Comparison of ENCODE assay signal across 21 cellular contexts in the genomic region with DNA sequence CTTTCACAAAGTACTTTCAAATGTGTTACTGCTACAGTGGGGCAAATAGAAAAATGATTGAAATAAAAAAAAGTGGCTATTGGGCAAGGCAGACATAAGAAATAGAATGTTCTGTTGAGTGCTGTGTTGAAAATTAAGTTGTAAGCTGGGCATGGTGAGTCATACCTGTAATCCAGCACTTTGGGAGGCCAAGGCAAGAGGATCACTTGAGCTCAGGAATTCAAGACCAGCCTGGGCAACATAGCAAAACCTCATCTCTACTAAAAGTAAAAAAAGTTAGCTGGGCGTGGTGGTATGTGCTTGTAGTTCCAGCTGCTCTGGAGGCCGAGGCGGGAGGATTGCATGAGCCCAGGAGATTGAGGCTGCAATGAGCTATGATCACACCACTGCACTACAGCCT. TPM values are rescaled to one million over a fixed set of nuclear protein-coding genes. Genes with fewer than 3 reads are reported as not detected.
DNase-seq lines count a peak whose midpoint lies in the region; ATAC-seq and TF ChIP-seq lines count a peak whose summit lies in the region.
"Had no signal": no experiment of that assay in that cellular context is flagged by ENCODE, and none has a peak within 500 bp of the region (broad histone marks: within the 10 kb centered on the region; RNA-seq: fewer than 3 reads in every experiment).

No MANE protein-coding gene starts in this region.

- H3F3A ChIP-seq in PC-9 (ENCODE audit: insufficient read depth, low read depth): peaks cover 23% of the 10 kb centered on the region
- H3F3A ChIP-seq in smooth muscle cell (ENCODE audit: low read depth): peaks cover 7% of the 10 kb centered on the region

- H3K4me1 ChIP-seq in PC-9 (replicated peaks; ENCODE audit: insufficient read depth) (no peaks in the 10 kb centered on the region), smooth muscle cell (ENCODE audit: low read depth) (no peaks in the 10 kb centered on the region), sigmoid colon (no peaks in the 10 kb centered on the region)
- H3K4me1 ChIP-seq: neural progenitor cell had no signal

- ATAC-seq in activated naive CD4-positive, alpha-beta T cell treated with anti-CD3 and anti-CD28 coated beads, Interleukin-2, amount 50 U/mL, for 72 hours: no peak
- ATAC-seq: CD8-positive, alpha-beta T cell had no signal

- WGBS in smooth muscle cell (ENCODE audit: low lambda C conversion rate): 96% methylated on average over 3 of the region's 3 CpGs
- WGBS in sigmoid colon, 2 donors: 97% methylated on average over 3 of the region's 3 CpGs

- no peaks in the 10 kb centered on the region for H3K9me2 ChIP-seq in PC-9 (ENCODE audit: insufficient read depth)

- H3K27ac Mint-ChIP-seq in activated naive CD4-positive, alpha-beta T cell treated with anti-CD3 and anti-CD28 coated beads, Interleukin-2, amount 50 U/mL, for 72 hours: peak overlapping the region; percentile 3 to 48
- H3K27ac Mint-ChIP-seq in activated T-cell treated with anti-CD3 and anti-CD28 coated beads, Interleukin-2, amount 50 U/mL, for 24 hours: no peak overlapping the region
- H3K27ac Mint-ChIP-seq: neural progenitor cell had no signal

- no peak overlapping the region for H3K9ac ChIP-seq in smooth muscle cell (ENCODE audit: low read depth)
- H3K9ac ChIP-seq: neural progenitor cell had no signal

- peaks cover 3% of the 10 kb centered on the region for H3K4me1 Mint-ChIP-seq in activated T-cell treated with anti-CD3 and anti-CD28 coated beads, Interleukin-2, amount 50 U/mL, for 24 hours (ENCODE audit: low read depth)
- H3K4me1 Mint-ChIP-seq: neural progenitor cell had no signal

- H2AFZ ChIP-seq in PC-9 (no peak overlapping the region), smooth muscle cell (ENCODE audit: low read depth) (no peak overlapping the region)
- H2AFZ ChIP-seq: neural progenitor cell had no signal

- no peaks in the 10 kb centered on the region for H3K27me3 ChIP-seq in PC-9 (ENCODE audit: insufficient read depth, low read depth)
- no peaks in the 10 kb centered on the region for H3K27me3 ChIP-seq in smooth muscle cell (ENCODE audit: low read depth)
- H3K27me3 ChIP-seq in sigmoid colon: no peaks in the 10 kb centered on the region
- H3K27me3 ChIP-seq: neural progenitor cell had no signal

- H3K36me3 ChIP-seq in PC-9 (ENCODE audit: low read depth) (peaks cover 32% of the 10 kb centered on the region), smooth muscle cell (ENCODE audit: low read depth) (peaks cover 14% of the 10 kb centered on the region), sigmoid colon (peaks cover 0 to 48% (median 22%) of the 10 kb centered on the region in 4 donors)
- H3K36me3 ChIP-seq: neural progenitor cell had no signal

- H3K4me3 ChIP-seq in PC-9 (no peak overlapping the region), smooth muscle cell (no peak overlapping the region), sigmoid colon (no peak overlapping the region)
- H3K4me3 ChIP-seq: neural progenitor cell had no signal

- H3K27ac ChIP-seq in PC-9 (0 out of 2 replicates have a peak overlapping the region, but pooled peaks have one; percentile 13), smooth muscle cell (ENCODE audit: low read depth) (peak overlapping the region; percentile 83), sigmoid colon (no peak overlapping the region)
- H3K27ac ChIP-seq: neural progenitor cell, RWPE1 had no signal

- POLR2A ChIA-PET in PC-9 (lab: Charles Lee; ENCODE audit: unreplicated experiment): no interaction called here

- no peaks in the 10 kb centered on the region for H3K27me3 Mint-ChIP-seq in activated T-cell treated with anti-CD3 and anti-CD28 coated beads, Interleukin-2, amount 50 U/mL, for 24 hours

- H3K4me2 ChIP-seq in PC-9: no peak overlapping the region
- H3K4me2 ChIP-seq in smooth muscle cell: no peak overlapping the region
- H3K4me2 ChIP-seq: neural progenitor cell had no signal

- no peak for DNase-seq in activated naive CD4-positive, alpha-beta T cell treated with anti-CD3 and anti-CD28 coated beads, Interleukin-2, amount 50 U/mL, for 72 hours (ENCODE audit: low spot score in 2 of 2)
- no peak for DNase-seq in activated naive CD4-positive, alpha-beta T cell treated with Interleukin-2 at 50 U/mL for 16 hours
- DNase-seq in PC-9 (no peak), fibroblast of gingiva (ENCODE audit: low read depth) (peak; percentile 35), smooth muscle cell (lab: John Stamatoyannopoulos, UW; ENCODE audit: unreplicated experiment) (no peak), OCI-M1 (lab: John Stamatoyannopoulos, UW) (no peak), sigmoid colon (no peak)
- no peak for DNase-seq in activated T-cell treated with anti-CD3 and anti-CD28 coated beads, Interleukin-2, amount 50 U/mL, for 24 hours
- DNase-seq: ACHN; activated CD4-positive, alpha-beta T cell treated with anti-CD3 and anti-CD28 coated beads for 4 hours; aorta; CD8-positive, alpha-beta T cell; cerebellar nuclear complex; effector memory CD4-positive, alpha-beta T cell; hypothalamus; midbrain; NCI-H1930 had no signal

- BruUV-seq in PC-9 (replicated peaks; lab: Mats Ljungman, UMichigan): no TSS peak

- H3K9me3 Mint-ChIP-seq in activated naive CD4-positive, alpha-beta T cell treated with anti-CD3 and anti-CD28 coated beads, Interleukin-2, amount 50 U/mL, for 72 hours: no peaks in the 10 kb centered on the region
- H3K9me3 Mint-ChIP-seq in activated T-cell treated with anti-CD3 and anti-CD28 coated beads, Interleukin-2, amount 50 U/mL, for 24 hours: no peaks in the 10 kb centered on the region
- H3K9me3 Mint-ChIP-seq: CD8-positive, alpha-beta T cell; neural progenitor cell had no signal

- H3K79me2 ChIP-seq in PC-9 (ENCODE audit: low read depth): no peaks in the 10 kb centered on the region
- H3K79me2 ChIP-seq in smooth muscle cell (ENCODE audit: low read depth): no peaks in the 10 kb centered on the region

- TF ChIP-seq POLR2A in sigmoid colon (IDR thresholded peaks at IDR 0.05): no peak

- CTCF ChIA-PET in PC-9 (lab: Charles Lee): no interaction called here

- TF ChIP-seq EP300 in sigmoid colon (IDR thresholded peaks at IDR 0.05): no peak

- intact Hi-C loops in PC-9 (cut with micrococcal nuclease; ENCODE audit: unreplicated experiment): no loop called here
- intact Hi-C loops in sigmoid colon (cut with DNase I): no loop called here

- H3K9me3 ChIP-seq in PC-9 (ENCODE audit: insufficient read depth, low read depth) (no peaks in the 10 kb centered on the region), smooth muscle cell (replicated peaks; ENCODE audit: low read depth) (no peaks in the 10 kb centered on the region), sigmoid colon (no peaks in the 10 kb centered on the region)

- peaks cover 0 to 10% of the 10 kb centered on the region in 2 donors for H3K36me3 Mint-ChIP-seq in activated naive CD4-positive, alpha-beta T cell treated with anti-CD3 and anti-CD28 coated beads, Interleukin-2, amount 50 U/mL, for 72 hours
- H3K36me3 Mint-ChIP-seq in activated T-cell treated with anti-CD3 and anti-CD28 coated beads, Interleukin-2, amount 50 U/mL, for 24 hours (ENCODE audit: low read depth): peaks cover 57% of the 10 kb centered on the region

- H3K4me3 Mint-ChIP-seq in activated T-cell treated with anti-CD3 and anti-CD28 coated beads, Interleukin-2, amount 50 U/mL, for 24 hours: no peak overlapping the region
- H3K4me3 Mint-ChIP-seq: CD8-positive, alpha-beta T cell; neural progenitor cell had no signal

- TF ChIP-seq CTCF in PC-9 (conservative IDR thresholded peaks at IDR 0.05) (no peak), smooth muscle cell (IDR thresholded peaks at IDR 0.05; ENCODE audit: borderline replicate concordance, insufficient read depth, poor library complexity, severe bottlenecking) (no peak), sigmoid colon (IDR thresholded peaks at IDR 0.05) (no peak)

- no peaks in the 10 kb centered on the region; the same call in 1 of the 2 replicates for H4K20me1 ChIP-seq in PC-9 (ENCODE audit: insufficient read depth)
- no peaks in the 10 kb centered on the region for H4K20me1 ChIP-seq in smooth muscle cell (ENCODE audit: low read depth)

RNA-seq across cellular contexts. Expression of a gene that starts 26.9 kb away (rescaled TPM):
- total RNA-seq in activated naive CD4-positive, alpha-beta T cell treated with anti-CD3 and anti-CD28 coated beads, Interleukin-2, amount 50 U/mL, for 72 hours: 1,000 to 10,000 TPM in 1 of 2 donors, 100 to 1,000 TPM in 1; 979 to 2,196 TPM
- total RNA-seq in PC-9 (2021) (716 and 962 TPM in 2 replicates), smooth muscle cell (1,106 and 1,201 TPM in 2 replicates), sigmoid colon (100 to 1,000 TPM; 326 to 507 (median 346) TPM)
- polyA plus RNA-seq in smooth muscle cell (2,158 and 2,272 TPM in 2 replicates), sigmoid colon (100 to 1,000 TPM; 503 to 668 (median 517) TPM)

RNA-seq across cellular contexts. Expression of a gene that starts 44.7 kb away (rescaled TPM):
- total RNA-seq in activated naive CD4-positive, alpha-beta T cell treated with anti-CD3 and anti-CD28 coated beads, Interleukin-2, amount 50 U/mL, for 72 hours: not detected
- total RNA-seq in PC-9 (2021) (not detected in 2 replicates), smooth muscle cell (0.45 and 3.1 TPM in 2 replicates), sigmoid colon (not detected)
- polyA plus RNA-seq in smooth muscle cell (0.83 and 1.2 TPM in 2 replicates), sigmoid colon (1 to 10 TPM in 2 of 3 donors, not detected in 1; 2.4 to 4.9 TPM)
- total RNA-seq: CD8-positive, alpha-beta T cell; pulmonary artery endothelial cell; subcutaneous adipose tissue had no signal

RNA-seq across cellular contexts. Expression of a gene that starts 45.1 kb away (rescaled TPM):
- total RNA-seq in activated naive CD4-positive, alpha-beta T cell treated with anti-CD3 and anti-CD28 coated beads, Interleukin-2, amount 50 U/mL, for 72 hours: 10 to 100 TPM; 36.1 to 53.6 TPM
- 72.9 and 89.1 TPM in 2 replicates for total RNA-seq in PC-9 (2021)
- total RNA-seq in smooth muscle cell: 47.2 and 47.8 TPM in 2 replicates
- 22.0 and 28.3 TPM in 2 replicates for polyA plus RNA-seq in smooth muscle cell
- 10 to 100 TPM; 50.2 to 61.0 (median 52.6) TPM for total RNA-seq in sigmoid colon
- polyA plus RNA-seq in sigmoid colon: 10 to 100 TPM; 22.9 to 27.0 (median 22.9) TPM

RNA-seq across cellular contexts. Expression of a gene that starts 45.5 kb away (rescaled TPM):
- total RNA-seq in activated naive CD4-positive, alpha-beta T cell treated with anti-CD3 and anti-CD28 coated beads, Interleukin-2, amount 50 U/mL, for 72 hours: 10 to 100 TPM; 17.9 to 26.8 TPM
- total RNA-seq in PC-9 (2021): 35.2 and 39.2 TPM in 2 replicates
- 13.1 and 20.2 TPM in 2 replicates for total RNA-seq in smooth muscle cell
- 5.5 and 7.4 TPM in 2 replicates for polyA plus RNA-seq in smooth muscle cell
- 10 to 100 TPM; 17.7 to 28.5 (median 23.0) TPM for total RNA-seq in sigmoid colon
- polyA plus RNA-seq in sigmoid colon: 1 to 10 TPM; 4.2 to 9.7 (median 4.2) TPM

Comparison
In these comparisons a context has a peak if more than half of its experiments do, and no peak if none do; other contexts are left out.
1. H3K27ac ChIP-seq: peak in PC-9 (single experiment) and smooth muscle cell (single experiment); none in sigmoid colon (0 of 4).